Comparison of ENCODE assay signal across 7 cellular contexts in the genomic region with DNA sequence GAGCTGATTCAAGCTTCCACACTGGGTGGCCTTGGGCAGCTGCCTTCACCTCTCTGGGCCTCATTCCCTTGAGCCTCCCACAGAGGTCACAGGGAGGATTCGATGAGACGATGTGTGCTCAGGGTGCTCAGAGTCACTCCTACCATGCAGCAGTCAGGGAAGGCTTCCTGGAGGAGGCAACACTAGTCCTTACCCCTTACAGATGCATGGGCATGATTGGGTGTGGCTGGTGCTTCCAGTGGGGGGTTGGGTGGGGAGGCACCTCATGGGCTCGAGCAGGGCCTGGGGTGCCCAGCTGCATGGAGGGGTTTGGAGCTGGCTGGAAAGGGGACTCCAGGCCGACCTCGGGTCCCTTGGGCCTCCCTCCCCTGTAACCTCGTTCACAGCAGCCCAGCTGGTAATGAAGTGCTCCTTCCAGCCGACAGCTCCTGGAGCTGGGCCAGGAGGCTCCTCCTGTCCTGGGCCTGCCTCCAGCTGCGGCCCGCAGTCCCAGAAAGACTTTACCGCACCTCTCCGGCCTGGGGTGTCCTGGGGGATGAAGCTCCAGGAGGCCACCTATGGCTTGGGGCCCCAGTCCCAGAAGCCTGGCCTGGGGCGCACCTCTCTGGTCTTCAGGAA. TPM values are rescaled to one million over a fixed set of nuclear protein-coding genes. Genes with fewer than 3 reads are reported as not detected.
A peak's percentile ranks its signal among the peaks of the same experiment; 100 is the strongest.
DNase-seq lines count a peak whose midpoint lies in the region; ATAC-seq and TF ChIP-seq lines count a peak whose summit lies in the region.
"Not testable (repeated sequence)": the region's sequence is repeated elsewhere in the genome, so short reads cannot be mapped to it uniquely, and the experiment has no call there.

No MANE protein-coding gene starts in this region.

- H3K4me3 ChIP-seq in Panc1 (ENCODE audit: low read depth in 2 of 2, low read length in 2 of 2); cardiac fibroblast (replicated peaks in 1 of 2; ENCODE audit: low read depth in 2 of 2, low read length in 2 of 2): not testable (repeated sequence)

- not testable (repeated sequence) for TF ChIP-seq CTCF in Panc1 (IDR thresholded peaks at IDR 0.05); cardiac fibroblast (IDR thresholded peaks at IDR 0.05; ENCODE audit: low read depth, low read length); foreskin keratinocyte (conservative IDR thresholded peaks at IDR 0.05)

- H3K36me3 ChIP-seq in Panc1 (ENCODE audit: control insufficient read depth, insufficient read depth, low read length): not testable (repeated sequence)

- intact Hi-C loops in Panc1 (cut with micrococcal nuclease; ENCODE audit: unreplicated experiment); sciatic nerve (cut with DNase I): not testable (repeated sequence)

- H3K27me3 ChIP-seq in Panc1 (ENCODE audit: control insufficient read depth, insufficient read depth, low read length): not testable (repeated sequence)
- H3K27me3 ChIP-seq in foreskin keratinocyte: peaks cover 12% of the 10 kb centered on the region

- not testable (repeated sequence) for H3K9me3 ChIP-seq in Panc1 (ENCODE audit: control insufficient read depth, insufficient read depth, low read depth, low read length)

- in situ Hi-C loops in Panc1 (cut with HindIII; ENCODE audit: low pct_unique_long_range_greater_than_20kb, low sequenced_read_pairs): not testable (repeated sequence)

- H3K4me1 ChIP-seq in Panc1 (ENCODE audit: control insufficient read depth, insufficient read depth, low read length); foreskin keratinocyte: not testable (repeated sequence)

- not testable (repeated sequence) for BruUV-seq in Panc1 (replicated peaks; lab: Mats Ljungman, UMichigan)

- CTCF ChIA-PET in Panc1 (lab: Charles Lee): not testable (repeated sequence)

- ATAC-seq in Panc1: peak; percentile 15
- peak; percentile 27 for ATAC-seq in foreskin keratinocyte
- peak; percentile 27 for ATAC-seq in left lobe of liver
- peak; percentile 81 for ATAC-seq in sciatic nerve

- POLR2A ChIA-PET in Panc1 (lab: Charles Lee): not testable (repeated sequence)

- DNase-seq in DMS79 treated with DMSO at 0.1 percent for 48 hours (lab: John Stamatoyannopoulos, UW) (peak; percentile 37), NCI-H2029 treated with DMSO at 0.1 percent for 48 hours (lab: John Stamatoyannopoulos, UW) (peak; percentile 33), cardiac fibroblast (ENCODE audit: low read depth in 2 of 2) (peak; percentile 15 to 55)
- not testable (repeated sequence) for DNase-seq in Panc1 (ENCODE audit: low read depth, low spot score); foreskin keratinocyte; left lobe of liver (ENCODE audit: low spot score); sciatic nerve (ENCODE audit: low spot score)

- H3K27ac ChIP-seq in Panc1 (ENCODE audit: low read length); foreskin keratinocyte: not testable (repeated sequence)

RNA-seq across cellular contexts. Expression of gene SLC29A4, which starts 7.7 kb away (rescaled TPM):
- total RNA-seq in Panc1 (2021; ENCODE audit: unreplicated experiment): 38.9 TPM
- 83.6 TPM for polyA plus RNA-seq in Panc1 (2012; ENCODE audit: insufficient read length)
- total RNA-seq in foreskin keratinocyte: 0.46 and 1.0 TPM in 2 replicates
- 0.70 and 1.1 TPM in 2 replicates for polyA plus RNA-seq in foreskin keratinocyte
- 2.9 TPM for total RNA-seq in left lobe of liver
- total RNA-seq in sciatic nerve: 8.8 TPM

Comparison
In these comparisons a context has a peak if more than half of its experiments do, and no peak if none do; other contexts are left out.
1. ATAC-seq: peak in every context shown above with its lines; median percentile 81 in sciatic nerve; 27 in foreskin keratinocyte; 27 in left lobe of liver; 15 in Panc1.